ENCODE assay signal across 12 cellular contexts in genomic region chr14:58955294-58955821, GRCh38.
A peak's percentile ranks its signal among the peaks of the same experiment; 100 is the strongest.
DNase-seq lines count a peak whose midpoint lies in the region; ATAC-seq and TF ChIP-seq lines count a peak whose summit lies in the region.
"Had no signal": no experiment of that assay in that cellular context is flagged by ENCODE, and none has a peak within 500 bp of the region (broad histone marks: within the 10 kb centered on the region; RNA-seq: fewer than 3 reads in every experiment).

No MANE protein-coding gene starts in this region.

- H4K8ac ChIP-seq in mesenchymal stem cell (ENCODE audit: low read length) = no peak overlapping the region

- no peaks in the 10 kb centered on the region for H3K36me3 ChIP-seq in mesenchymal stem cell (ENCODE audit: control insufficient read depth in 1 of 2, insufficient read depth in 2 of 2, low read depth in 1 of 2, low read length in 2 of 2)

- DNase-seq in astrocyte of the cerebellum (ENCODE audit: low read depth) (peak; percentile 68), mesenchymal stem cell (peak; percentile 57), NCI-H128 (lab: John Stamatoyannopoulos, UW; ENCODE audit: unreplicated experiment) (no peak), H4 (ENCODE audit: low spot score) (no peak), NCI-H748 (lab: John Stamatoyannopoulos, UW; ENCODE audit: unreplicated experiment) (no peak)
- DNase-seq: activated T-cell treated with anti-CD3 and anti-CD28 coated beads, Interleukin-2, amount 50 U/mL, for 24 hours; NCI-H524 treated with DMSO at 0.1 percent for 48 hours; T-helper 2 cell had no signal

- H2BK5ac ChIP-seq in mesenchymal stem cell (ENCODE audit: low read depth, low read length, poor library complexity, severe bottlenecking) = no peak overlapping the region

- peak overlapping the region; percentile 65; the same call in 1 of the 2 replicates for H3K4me3 ChIP-seq in GM08714 (ENCODE audit: low read length)
- no peak overlapping the region for H3K4me3 ChIP-seq in astrocyte of the cerebellum (ENCODE audit: low read depth, low read length)
- H3K4me3 ChIP-seq in mesenchymal stem cell (ENCODE audit: insufficient read depth in 1 of 2, low read depth in 1 of 2, low read length in 2 of 2) = no peak overlapping the region

- no peak overlapping the region for H2BK120ac ChIP-seq in mesenchymal stem cell (ENCODE audit: low read depth, low read length)

- no peak overlapping the region for H3K27ac ChIP-seq in mesenchymal stem cell (ENCODE audit: low read length, poor library complexity, severe bottlenecking)
- H3K27ac ChIP-seq: parathyroid adenoma had no signal

- no peaks in the 10 kb centered on the region for H3K27me3 ChIP-seq in mesenchymal stem cell (ENCODE audit: control insufficient read depth in 1 of 2, insufficient read depth in 1 of 2, low read length in 2 of 2)

- peaks cover 3% of the 10 kb centered on the region for H3K4me1 ChIP-seq in mesenchymal stem cell (ENCODE audit: control insufficient read depth, insufficient read depth, low read depth, low read length)
- H3K4me1 ChIP-seq: parathyroid adenoma had no signal

- no peak overlapping the region for H3K4ac ChIP-seq in mesenchymal stem cell (ENCODE audit: low read depth in 1 of 2, low read length in 2 of 2)

- no peak overlapping the region for H2AK5ac ChIP-seq in mesenchymal stem cell (ENCODE audit: low read length, severe bottlenecking)

- no peak overlapping the region for H3K18ac ChIP-seq in mesenchymal stem cell (ENCODE audit: low read depth in 1 of 2, low read length in 2 of 2)

- WGBS in mesenchymal stem cell = 39% methylated on average over 3 of the region's 3 CpGs

- TF ChIP-seq CTCF in astrocyte of the cerebellum (IDR thresholded peaks at IDR 0.05; ENCODE audit: low read depth, low read length, missing control alignments) = no peak

- H3K23ac ChIP-seq in mesenchymal stem cell (ENCODE audit: low read length in 2 of 2) = no peak overlapping the region

- H2BK15ac ChIP-seq in mesenchymal stem cell (ENCODE audit: low read depth, poor library complexity, severe bottlenecking) = no peak overlapping the region

- no peaks in the 10 kb centered on the region for H3K79me1 ChIP-seq in mesenchymal stem cell (replicated peaks; ENCODE audit: low read length, poor library complexity, severe bottlenecking)

- H3K14ac ChIP-seq in mesenchymal stem cell (ENCODE audit: low read length in 2 of 2) = no peak overlapping the region

- no peak overlapping the region for H2BK12ac ChIP-seq in mesenchymal stem cell (ENCODE audit: low read length in 2 of 2)

- H3K4me2 ChIP-seq in mesenchymal stem cell (ENCODE audit: low read length, poor library complexity, severe bottlenecking) = no peak overlapping the region

- peaks cover 12% of the 10 kb centered on the region for H3K9me3 ChIP-seq in mesenchymal stem cell (ENCODE audit: control insufficient read depth, low read length)

- in situ Hi-C loops in astrocyte of the cerebellum (cut with HindIII; ENCODE audit: low sequenced_read_pairs) = no loop called here

- no peak overlapping the region for H4K91ac ChIP-seq in mesenchymal stem cell (ENCODE audit: low read length)

- no peak overlapping the region for H2AFZ ChIP-seq in mesenchymal stem cell (ENCODE audit: low read depth, low read length)
- H2AFZ ChIP-seq: parathyroid adenoma had no signal

- H3K9ac ChIP-seq in mesenchymal stem cell (ENCODE audit: low read length) = no peak overlapping the region
- H3K9ac ChIP-seq: parathyroid adenoma had no signal

- ATAC-seq in HG02852 (IDR thresholded peaks at IDR 0.05; ENCODE audit: unreplicated experiment) = peak; percentile 38
- no peak for ATAC-seq in HG03196 (IDR thresholded peaks at IDR 0.05; ENCODE audit: unreplicated experiment)

Comparison
In these comparisons a context has a peak if more than half of its experiments do, and no peak if none do; other contexts are left out.
1. DNase-seq: peak in astrocyte of the cerebellum (single experiment) and mesenchymal stem cell (single experiment); none in NCI-H128 (single experiment), H4 (single experiment) and NCI-H748 (single experiment).